Comparison of ENCODE assay signal across 8 cellular contexts in genomic region chr12:113358381-113359132, GRCh38. TPM values are rescaled to one million over a fixed set of nuclear protein-coding genes. Genes with fewer than 3 reads are reported as not detected.
DNase-seq lines count a peak whose midpoint lies in the region; ATAC-seq, FAIRE-seq and TF ChIP-seq lines count a peak whose summit lies in the region.

PLBD2 (plus strand) TSS chr12:113358587; CDS start chr12:113358601, 14 bp downstream.

- H3K4me3 Mint-ChIP-seq in WTC11 (peak within 1 kb of the TSS; percentile 88), immature natural killer cell (peak within 1 kb of the TSS; percentile 85 to 88 (median 88))

- H3K27me3 ChIP-seq in bronchial epithelial cell (ENCODE audit: control insufficient read depth, insufficient read depth, low read length), result no peaks in the 10 kb centered on the region

- CTCF ChIA-PET in AG04449 (lab: Yijun Ruan, JAX) (interaction anchor here (1.0 kb wide), 1 partner anchor 51 kb away, joined by 3 read pairs; no protein-coding TSS in a partner anchor), WTC11 (lab: Charles Lee) (interaction anchor here (0.6 to 4.4 kb wide), 7 partner anchors 10 to 98 kb away, joined by 3 to 26 read pairs (median 4); no protein-coding TSS in a partner anchor)

- H3K36me3 Mint-ChIP-seq in WTC11 (no peaks in the 10 kb centered on the region), immature natural killer cell (no peaks in the 10 kb centered on the region)

- H3K4me1 Mint-ChIP-seq in WTC11 (peaks cover 18% of the 10 kb centered on the region), immature natural killer cell (peaks cover 9 to 17% of the 10 kb centered on the region in 2 donors)

- H3K9me3 Mint-ChIP-seq in WTC11, result no peaks in the 10 kb centered on the region
- H3K9me3 Mint-ChIP-seq in immature natural killer cell, result no peaks in the 10 kb centered on the region

- TF ChIP-seq CTCF in AG04449 (IDR thresholded peaks at IDR 0.05; ENCODE audit: insufficient read depth, low read length, missing control alignments) (no peak), WTC11 (IDR thresholded peaks at IDR 0.05) (no peak), bronchial epithelial cell (IDR thresholded peaks at IDR 0.05; ENCODE audit: insufficient read depth, low read length, severe bottlenecking) (no peak)

- peak within 1 kb of the TSS; percentile 87 for H3K4me3 ChIP-seq in AG04449 (ENCODE audit: low read depth, low read length)
- H3K4me3 ChIP-seq in bronchial epithelial cell (ENCODE audit: low read depth, low read length), result peak within 1 kb of the TSS; percentile 82

- no peaks in the 10 kb centered on the region for H3K36me3 ChIP-seq in bronchial epithelial cell (ENCODE audit: control insufficient read depth, insufficient read depth, low read length)

- H3K27me3 Mint-ChIP-seq in WTC11 (ENCODE audit: low read depth) (no peaks in the 10 kb centered on the region), immature natural killer cell (ENCODE audit: low read depth in 3 of 3) (peaks cover 0 to 9% (median 6%) of the 10 kb centered on the region in 3 donors)

- H3K27ac Mint-ChIP-seq in WTC11 (peak within 1 kb of the TSS; percentile 78), immature natural killer cell (peak within 1 kb of the TSS; percentile 78 to 92 (median 88))

- ATAC-seq in GM18870 (IDR thresholded peaks at IDR 0.05; ENCODE audit: unreplicated experiment) (peak; percentile 60), HG03108 (IDR thresholded peaks at IDR 0.05; ENCODE audit: unreplicated experiment) (peak; percentile 81), WTC11 (peak; percentile 95)

- POLR2A ChIA-PET in AG04449 (lab: Yijun Ruan, JAX), result no interaction called here
- POLR2A ChIA-PET in WTC11 (lab: Charles Lee), result interaction anchor here (0.6 to 1.2 kb wide), 4 partner anchors 9 to 67 kb away, joined by 3 to 4 read pairs (median 4); no protein-coding TSS in a partner anchor

- peak; percentile 31 for DNase-seq in AG04449 (ENCODE audit: low read depth, low spot score)
- peak; percentile 94 for DNase-seq in NCI-H2227 (lab: John Stamatoyannopoulos, UW; ENCODE audit: unreplicated experiment)
- peak; percentile 95 for DNase-seq in WTC11 (ENCODE audit: low spot score)
- peak; percentile 75 for DNase-seq in bronchial epithelial cell (ENCODE audit: low read depth)
- peak; percentile 90 to 92 (median 90) for DNase-seq in immature natural killer cell
- DNase-seq in smooth muscle cell of the brain vasculature (ENCODE audit: low read depth, low spot score), result peak; percentile 80

- FAIRE-seq in bronchial epithelial cell (lab: Jason Lieb, UNC), result no peak

TF ChIP-seq in WTC11, 78 proteins besides CTCF, POLR2A, EP300 and RAD21 (continues in another document):
- TF ChIP-seq MLX (CRISPR knock-in tag; IDR thresholded peaks at IDR 0.05) (0 out of 2 replicates have a peak, but pooled peaks have one; percentile 80), AR (CRISPR knock-in tag; IDR thresholded peaks at IDR 0.05) (no peak), RELA (CRISPR knock-in tag; IDR thresholded peaks at IDR 0.05; ENCODE audit: borderline replicate concordance) (peak; percentile 86; the same call in 1 of the 2 replicates), ZNF317 (CRISPR knock-in tag; IDR thresholded peaks at IDR 0.05; ENCODE audit: borderline replicate concordance, low read depth) (no peak; the same call in 1 of the 2 replicates), USF1 (CRISPR knock-in tag; IDR thresholded peaks at IDR 0.05) (peak; percentile 95), CREM (CRISPR knock-in tag; IDR thresholded peaks at IDR 0.05) (peak; percentile 84), MXD4 (CRISPR knock-in tag; IDR thresholded peaks at IDR 0.05; ENCODE audit: borderline replicate concordance) (no peak), HMGA2 (CRISPR knock-in tag; IDR thresholded peaks at IDR 0.05) (no peak), ZNF232 (CRISPR knock-in tag; IDR thresholded peaks at IDR 0.05) (peak; percentile 45; the same call in 1 of the 2 replicates), TCF7 (CRISPR knock-in tag; IDR thresholded peaks at IDR 0.05; ENCODE audit: low read depth) (peak; percentile 80; the same call in 1 of the 2 replicates), EMX1 (CRISPR knock-in tag; IDR thresholded peaks at IDR 0.05) (no peak), PREB (CRISPR knock-in tag; IDR thresholded peaks at IDR 0.05; ENCODE audit: borderline replicate concordance) (no peak), GTF2I (CRISPR knock-in tag; conservative IDR thresholded peaks at IDR 0.05) (no peak), ZNF281 (CRISPR knock-in tag; IDR thresholded peaks at IDR 0.05) (no peak), RORB (CRISPR knock-in tag; IDR thresholded peaks at IDR 0.05) (no peak), CREB1 (CRISPR knock-in tag; IDR thresholded peaks at IDR 0.05) (no peak), SOX15 (CRISPR knock-in tag; IDR thresholded peaks at IDR 0.05) (no peak), NR3C1 (CRISPR knock-in tag; conservative IDR thresholded peaks at IDR 0.05; ENCODE audit: low read depth) (no peak), IRF2 (CRISPR knock-in tag; IDR thresholded peaks at IDR 0.05; ENCODE audit: borderline replicate concordance, low read depth) (no peak), GRHL2 (CRISPR knock-in tag; IDR thresholded peaks at IDR 0.05; ENCODE audit: insufficient replicate concordance, severe bottlenecking) (no peak), ZNF423 (CRISPR knock-in tag; IDR thresholded peaks at IDR 0.05) (no peak)

RNA-seq across cellular contexts. Expression of gene PLBD2, which starts in this region (rescaled TPM):
- total RNA-seq in WTC11 (2021), result 34.8 to 39.4 TPM (median 35.6 TPM) in 3 replicates
- 6.8 and 8.8 TPM in 2 replicates for total RNA-seq in bronchial epithelial cell
- polyA plus RNA-seq in immature natural killer cell, result 10 to 100 TPM in 1 of 3 donors, 1 to 10 TPM in 2; 4.8 to 10.1 (median 5.5) TPM

Comparison
In these comparisons a context has a peak if more than half of its experiments do, and no peak if none do; other contexts are left out.
1. Peak in every context shown above with its lines: DNase-seq, ATAC-seq and H3K4me3 ChIP-seq.
2. DNase-seq: peak in every context shown above with its lines; median percentile 95 in WTC11; 94 in NCI-H2227; 90 in immature natural killer cell; 80 in smooth muscle cell of the brain vasculature; 75 in bronchial epithelial cell; 31 in AG04449.